ENCODE assay signal across 1 cellular context in the genomic region with DNA sequence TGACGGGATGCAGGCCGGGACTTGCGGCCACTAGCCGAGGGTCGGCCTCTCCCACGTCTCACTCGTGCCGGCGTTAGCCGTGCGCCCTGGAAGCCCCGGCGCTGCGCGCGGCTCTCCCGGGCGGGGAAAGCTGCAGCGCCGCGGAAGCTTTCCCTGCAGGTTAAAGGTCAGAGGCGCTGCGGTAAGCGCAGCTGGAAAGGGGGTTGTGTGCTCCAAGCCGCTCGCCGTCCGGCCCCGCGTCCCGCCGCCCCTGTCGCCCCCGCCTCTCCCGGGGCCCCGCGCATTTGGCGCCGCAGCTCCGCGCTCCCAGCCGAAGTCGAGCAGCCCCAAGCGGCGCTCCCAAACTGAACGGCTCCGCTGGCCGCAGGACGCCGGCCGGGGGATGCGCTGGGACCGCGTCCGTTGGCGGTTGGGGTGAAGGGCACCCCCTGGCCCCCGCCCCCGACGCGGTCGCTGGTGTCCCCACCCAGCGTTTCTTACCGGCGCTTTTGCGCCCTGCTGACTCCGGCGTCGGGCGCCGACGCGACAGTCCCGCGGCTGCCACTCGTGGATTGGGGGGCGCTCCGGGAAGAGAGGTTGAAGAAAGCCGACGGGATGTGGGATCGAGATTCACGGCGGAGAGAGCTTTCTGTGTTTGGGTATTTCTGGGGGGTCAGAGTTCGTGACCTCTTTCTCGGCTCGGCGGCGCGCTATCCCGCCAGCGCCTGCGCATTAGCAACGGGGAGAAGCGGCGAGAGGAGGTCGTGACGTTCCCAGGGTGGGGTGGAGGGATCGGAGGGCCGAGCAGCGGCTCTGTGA.
TF ChIP-seq lines count a peak whose summit lies in the region.

TSS of gene NR2C1 (minus strand) at position 719 of the 798 bp plus-strand sequence. CDS start 6,234 bp downstream, outside the sequence.

TF ChIP-seq in WTC11, 78 proteins besides CTCF, POLR2A, EP300 and RAD21 (continued from another document and continues in another):
- TF ChIP-seq, protein P1, sequence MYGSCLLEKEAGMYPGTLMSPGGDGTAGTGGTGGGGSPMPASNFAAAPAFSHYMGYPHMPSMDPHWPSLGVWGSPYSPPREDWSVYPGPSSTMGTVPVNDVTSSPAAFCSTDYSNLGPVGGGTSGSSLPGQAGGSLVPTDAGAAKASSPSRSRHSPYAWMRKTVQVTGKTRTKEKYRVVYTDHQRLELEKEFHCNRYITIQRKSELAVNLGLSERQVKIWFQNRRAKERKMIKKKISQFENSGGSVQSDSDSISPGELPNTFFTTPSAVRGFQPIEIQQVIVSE (CRISPR knock-in tag; IDR thresholded peaks at IDR 0.05; ENCODE audit: borderline replicate concordance) = no peak
- TF ChIP-seq FOXK1 (CRISPR knock-in tag; IDR thresholded peaks at IDR 0.05) (peak; percentile 87), SP1 (CRISPR knock-in tag; conservative IDR thresholded peaks at IDR 0.05) (peak; percentile 72), MYBL2 (CRISPR knock-in tag; IDR thresholded peaks at IDR 0.05) (peak; percentile 43; the same call in 1 of the 2 replicates), TEAD1 (CRISPR knock-in tag; IDR thresholded peaks at IDR 0.05) (peak; percentile 15; the same call in 1 of the 2 replicates), ZNF671 (CRISPR knock-in tag; IDR thresholded peaks at IDR 0.05) (no peak), NR2C2 (CRISPR knock-in tag; IDR thresholded peaks at IDR 0.05) (peak; percentile 89), AFF4 (CRISPR knock-in tag; IDR thresholded peaks at IDR 0.05; ENCODE audit: borderline replicate concordance) (no peak), CBFB (CRISPR knock-in tag; IDR thresholded peaks at IDR 0.05; ENCODE audit: low read depth) (no peak), EMX1 (CRISPR knock-in tag; IDR thresholded peaks at IDR 0.05) (no peak), NFATC4 (CRISPR knock-in tag; IDR thresholded peaks at IDR 0.05) (no peak), ZNF423 (CRISPR knock-in tag; IDR thresholded peaks at IDR 0.05) (no peak), JAZF1 (CRISPR knock-in tag; IDR thresholded peaks at IDR 0.05) (no peak), PRRX2 (CRISPR knock-in tag; IDR thresholded peaks at IDR 0.05) (no peak), E2F1 (CRISPR knock-in tag; IDR thresholded peaks at IDR 0.05) (no peak), USF1 (CRISPR knock-in tag; IDR thresholded peaks at IDR 0.05) (no peak), NR1H2 (CRISPR knock-in tag; IDR thresholded peaks at IDR 0.05) (no peak), KAT7 (CRISPR knock-in tag; IDR thresholded peaks at IDR 0.05; ENCODE audit: borderline replicate concordance) (peak; percentile 35; the same call in 1 of the 2 replicates), TCF7 (CRISPR knock-in tag; IDR thresholded peaks at IDR 0.05; ENCODE audit: low read depth) (no peak), OVOL2 (CRISPR knock-in tag; IDR thresholded peaks at IDR 0.05; ENCODE audit: borderline replicate concordance) (no peak), TP53 (CRISPR knock-in tag; IDR thresholded peaks at IDR 0.05) (no peak), FOXJ3 (CRISPR knock-in tag; IDR thresholded peaks at IDR 0.05; ENCODE audit: borderline replicate concordance) (no peak), ZNF317 (CRISPR knock-in tag; IDR thresholded peaks at IDR 0.05; ENCODE audit: borderline replicate concordance, low read depth) (no peak), ZNF396 (CRISPR knock-in tag; IDR thresholded peaks at IDR 0.05; ENCODE audit: borderline replicate concordance) (no peak), ZBTB43 (CRISPR knock-in tag; IDR thresholded peaks at IDR 0.05) (no peak), HMGA2 (CRISPR knock-in tag; IDR thresholded peaks at IDR 0.05) (no peak)
- TF ChIP-seq, protein P2, sequence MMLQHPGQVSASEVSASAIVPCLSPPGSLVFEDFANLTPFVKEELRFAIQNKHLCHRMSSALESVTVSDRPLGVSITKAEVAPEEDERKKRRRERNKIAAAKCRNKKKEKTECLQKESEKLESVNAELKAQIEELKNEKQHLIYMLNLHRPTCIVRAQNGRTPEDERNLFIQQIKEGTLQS (CRISPR knock-in tag; conservative IDR thresholded peaks at IDR 0.05) = no peak
- TF ChIP-seq, protein P3, sequence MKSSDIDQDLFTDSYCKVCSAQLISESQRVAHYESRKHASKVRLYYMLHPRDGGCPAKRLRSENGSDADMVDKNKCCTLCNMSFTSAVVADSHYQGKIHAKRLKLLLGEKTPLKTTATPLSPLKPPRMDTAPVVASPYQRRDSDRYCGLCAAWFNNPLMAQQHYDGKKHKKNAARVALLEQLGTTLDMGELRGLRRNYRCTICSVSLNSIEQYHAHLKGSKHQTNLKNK (CRISPR knock-in tag; IDR thresholded peaks at IDR 0.05) = no peak
- TF ChIP-seq, protein P4, sequence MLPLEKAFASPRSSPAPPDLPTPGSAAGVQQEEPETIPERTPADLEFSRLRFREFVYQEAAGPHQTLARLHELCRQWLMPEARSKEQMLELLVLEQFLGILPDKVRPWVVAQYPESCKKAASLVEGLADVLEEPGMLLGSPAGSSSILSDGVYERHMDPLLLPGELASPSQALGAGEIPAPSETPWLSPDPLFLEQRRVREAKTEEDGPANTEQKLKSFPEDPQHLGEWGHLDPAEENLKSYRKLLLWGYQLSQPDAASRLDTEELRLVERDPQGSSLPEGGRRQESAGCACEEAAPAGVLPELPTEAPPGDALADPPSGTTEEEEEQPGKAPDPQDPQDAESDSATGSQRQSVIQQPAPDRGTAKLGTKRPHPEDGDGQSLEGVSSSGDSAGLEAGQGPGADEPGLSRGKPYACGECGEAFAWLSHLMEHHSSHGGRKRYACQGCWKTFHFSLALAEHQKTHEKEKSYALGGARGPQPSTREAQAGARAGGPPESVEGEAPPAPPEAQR (CRISPR knock-in tag; IDR thresholded peaks at IDR 0.05) = no peak
- TF ChIP-seq, protein P5, sequence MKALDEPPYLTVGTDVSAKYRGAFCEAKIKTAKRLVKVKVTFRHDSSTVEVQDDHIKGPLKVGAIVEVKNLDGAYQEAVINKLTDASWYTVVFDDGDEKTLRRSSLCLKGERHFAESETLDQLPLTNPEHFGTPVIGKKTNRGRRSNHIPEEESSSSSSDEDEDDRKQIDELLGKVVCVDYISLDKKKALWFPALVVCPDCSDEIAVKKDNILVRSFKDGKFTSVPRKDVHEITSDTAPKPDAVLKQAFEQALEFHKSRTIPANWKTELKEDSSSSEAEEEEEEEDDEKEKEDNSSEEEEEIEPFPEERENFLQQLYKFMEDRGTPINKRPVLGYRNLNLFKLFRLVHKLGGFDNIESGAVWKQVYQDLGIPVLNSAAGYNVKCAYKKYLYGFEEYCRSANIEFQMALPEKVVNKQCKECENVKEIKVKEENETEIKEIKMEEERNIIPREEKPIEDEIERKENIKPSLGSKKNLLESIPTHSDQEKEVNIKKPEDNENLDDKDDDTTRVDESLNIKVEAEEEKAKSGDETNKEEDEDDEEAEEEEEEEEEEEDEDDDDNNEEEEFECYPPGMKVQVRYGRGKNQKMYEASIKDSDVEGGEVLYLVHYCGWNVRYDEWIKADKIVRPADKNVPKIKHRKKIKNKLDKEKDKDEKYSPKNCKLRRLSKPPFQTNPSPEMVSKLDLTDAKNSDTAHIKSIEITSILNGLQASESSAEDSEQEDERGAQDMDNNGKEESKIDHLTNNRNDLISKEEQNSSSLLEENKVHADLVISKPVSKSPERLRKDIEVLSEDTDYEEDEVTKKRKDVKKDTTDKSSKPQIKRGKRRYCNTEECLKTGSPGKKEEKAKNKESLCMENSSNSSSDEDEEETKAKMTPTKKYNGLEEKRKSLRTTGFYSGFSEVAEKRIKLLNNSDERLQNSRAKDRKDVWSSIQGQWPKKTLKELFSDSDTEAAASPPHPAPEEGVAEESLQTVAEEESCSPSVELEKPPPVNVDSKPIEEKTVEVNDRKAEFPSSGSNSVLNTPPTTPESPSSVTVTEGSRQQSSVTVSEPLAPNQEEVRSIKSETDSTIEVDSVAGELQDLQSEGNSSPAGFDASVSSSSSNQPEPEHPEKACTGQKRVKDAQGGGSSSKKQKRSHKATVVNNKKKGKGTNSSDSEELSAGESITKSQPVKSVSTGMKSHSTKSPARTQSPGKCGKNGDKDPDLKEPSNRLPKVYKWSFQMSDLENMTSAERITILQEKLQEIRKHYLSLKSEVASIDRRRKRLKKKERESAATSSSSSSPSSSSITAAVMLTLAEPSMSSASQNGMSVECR (CRISPR knock-in tag; IDR thresholded peaks at IDR 0.05; ENCODE audit: borderline replicate concordance) = no peak
- TF ChIP-seq, protein P6, sequence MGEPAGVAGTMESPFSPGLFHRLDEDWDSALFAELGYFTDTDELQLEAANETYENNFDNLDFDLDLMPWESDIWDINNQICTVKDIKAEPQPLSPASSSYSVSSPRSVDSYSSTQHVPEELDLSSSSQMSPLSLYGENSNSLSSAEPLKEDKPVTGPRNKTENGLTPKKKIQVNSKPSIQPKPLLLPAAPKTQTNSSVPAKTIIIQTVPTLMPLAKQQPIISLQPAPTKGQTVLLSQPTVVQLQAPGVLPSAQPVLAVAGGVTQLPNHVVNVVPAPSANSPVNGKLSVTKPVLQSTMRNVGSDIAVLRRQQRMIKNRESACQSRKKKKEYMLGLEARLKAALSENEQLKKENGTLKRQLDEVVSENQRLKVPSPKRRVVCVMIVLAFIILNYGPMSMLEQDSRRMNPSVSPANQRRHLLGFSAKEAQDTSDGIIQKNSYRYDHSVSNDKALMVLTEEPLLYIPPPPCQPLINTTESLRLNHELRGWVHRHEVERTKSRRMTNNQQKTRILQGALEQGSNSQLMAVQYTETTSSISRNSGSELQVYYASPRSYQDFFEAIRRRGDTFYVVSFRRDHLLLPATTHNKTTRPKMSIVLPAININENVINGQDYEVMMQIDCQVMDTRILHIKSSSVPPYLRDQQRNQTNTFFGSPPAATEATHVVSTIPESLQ (CRISPR knock-in tag; IDR thresholded peaks at IDR 0.05) = no peak
- TF ChIP-seq, protein P7, sequence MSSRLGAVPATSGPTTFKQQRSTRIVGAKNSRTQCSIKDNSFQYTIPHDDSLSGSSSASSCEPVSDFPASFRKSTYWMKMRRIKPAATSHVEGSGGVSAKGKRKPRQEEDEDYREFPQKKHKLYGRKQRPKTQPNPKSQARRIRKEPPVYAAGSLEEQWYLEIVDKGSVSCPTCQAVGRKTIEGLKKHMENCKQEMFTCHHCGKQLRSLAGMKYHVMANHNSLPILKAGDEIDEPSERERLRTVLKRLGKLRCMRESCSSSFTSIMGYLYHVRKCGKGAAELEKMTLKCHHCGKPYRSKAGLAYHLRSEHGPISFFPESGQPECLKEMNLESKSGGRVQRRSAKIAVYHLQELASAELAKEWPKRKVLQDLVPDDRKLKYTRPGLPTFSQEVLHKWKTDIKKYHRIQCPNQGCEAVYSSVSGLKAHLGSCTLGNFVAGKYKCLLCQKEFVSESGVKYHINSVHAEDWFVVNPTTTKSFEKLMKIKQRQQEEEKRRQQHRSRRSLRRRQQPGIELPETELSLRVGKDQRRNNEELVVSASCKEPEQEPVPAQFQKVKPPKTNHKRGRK (CRISPR knock-in tag; IDR thresholded peaks at IDR 0.05; ENCODE audit: borderline replicate concordance) = no peak
